Comparison of ENCODE assay signal across 8 cellular contexts in the genomic region with DNA sequence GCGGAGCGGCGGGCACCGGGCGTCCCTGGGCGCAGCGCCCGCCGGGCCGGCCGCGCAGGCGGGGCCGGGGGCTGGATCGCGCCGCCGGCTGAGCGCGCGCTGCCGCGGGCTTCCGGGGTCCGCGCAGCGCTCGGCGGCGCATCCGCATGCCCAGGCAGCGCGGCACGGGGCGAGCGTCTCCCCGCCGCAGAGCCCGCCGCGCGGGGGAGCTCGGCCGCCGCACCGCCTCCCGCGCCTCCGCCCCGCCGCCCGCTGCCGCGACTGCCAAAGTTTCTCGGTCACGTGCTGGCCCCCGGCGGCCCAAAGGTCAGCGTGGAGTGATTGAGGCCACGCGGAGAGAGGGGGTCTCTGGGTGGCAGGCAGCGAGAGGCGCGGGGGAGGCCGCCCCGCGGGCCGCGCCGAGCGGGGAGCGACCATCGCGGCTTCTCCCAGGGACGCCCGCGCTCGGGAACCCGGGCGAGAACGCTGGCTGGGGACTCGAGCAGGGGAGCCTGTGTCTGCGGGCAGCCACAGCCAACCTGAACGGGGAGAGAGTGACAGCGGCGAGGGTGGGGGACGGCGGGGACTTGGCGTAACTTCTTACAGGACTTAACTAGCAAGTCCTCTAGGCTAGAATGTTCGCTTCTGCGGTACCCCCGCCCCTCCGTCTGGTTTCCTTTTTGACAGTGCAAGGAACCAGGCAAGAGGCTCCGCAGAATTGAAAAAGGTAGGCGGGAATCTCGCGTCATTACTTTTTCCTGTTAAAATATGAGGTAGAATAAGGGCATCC. TPM values are rescaled to one million over a fixed set of nuclear protein-coding genes. Genes with fewer than 3 reads are reported as not detected.
DNase-seq lines count a peak whose midpoint lies in the region; ATAC-seq and TF ChIP-seq lines count a peak whose summit lies in the region.

A gene with protein sequence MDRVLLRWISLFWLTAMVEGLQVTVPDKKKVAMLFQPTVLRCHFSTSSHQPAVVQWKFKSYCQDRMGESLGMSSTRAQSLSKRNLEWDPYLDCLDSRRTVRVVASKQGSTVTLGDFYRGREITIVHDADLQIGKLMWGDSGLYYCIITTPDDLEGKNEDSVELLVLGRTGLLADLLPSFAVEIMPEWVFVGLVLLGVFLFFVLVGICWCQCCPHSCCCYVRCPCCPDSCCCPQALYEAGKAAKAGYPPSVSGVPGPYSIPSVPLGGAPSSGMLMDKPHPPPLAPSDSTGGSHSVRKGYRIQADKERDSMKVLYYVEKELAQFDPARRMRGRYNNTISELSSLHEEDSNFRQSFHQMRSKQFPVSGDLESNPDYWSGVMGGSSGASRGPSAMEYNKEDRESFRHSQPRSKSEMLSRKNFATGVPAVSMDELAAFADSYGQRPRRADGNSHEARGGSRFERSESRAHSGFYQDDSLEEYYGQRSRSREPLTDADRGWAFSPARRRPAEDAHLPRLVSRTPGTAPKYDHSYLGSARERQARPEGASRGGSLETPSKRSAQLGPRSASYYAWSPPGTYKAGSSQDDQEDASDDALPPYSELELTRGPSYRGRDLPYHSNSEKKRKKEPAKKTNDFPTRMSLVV (minus strand): TSS at position 180 of the 769 bp plus-strand sequence. CDS start 272 bp downstream, outside the sequence.

- peak within 1 kb of the TSS; percentile 55 for H3K4me3 ChIP-seq in BE2C (ENCODE audit: low read depth, low read length)
- peak within 1 kb of the TSS; percentile 76 for H3K4me3 ChIP-seq in SU-DHL-6 (ENCODE audit: insufficient read depth, low read length, poor library complexity, severe bottlenecking)
- peak within 1 kb of the TSS; percentile 59 for H3K4me3 ChIP-seq in retinal pigment epithelial cell (ENCODE audit: low read length)

- H2AFZ ChIP-seq in SU-DHL-6 (ENCODE audit: low read depth, low read length, severe bottlenecking) = peak within 1 kb of the TSS; percentile 93

- H4K20me1 ChIP-seq in SU-DHL-6 (ENCODE audit: low read depth, low read length) = no peaks in the 10 kb centered on the region

- no peaks in the 10 kb centered on the region for H3K9me2 ChIP-seq in SU-DHL-6 (replicated peaks; ENCODE audit: insufficient read depth, low read length)

- H3K4me2 ChIP-seq in SU-DHL-6 (ENCODE audit: low read depth, low read length, poor library complexity, severe bottlenecking) = peak within 1 kb of the TSS; percentile 82

- no peaks in the 10 kb centered on the region for H3K4me1 ChIP-seq in BE2C

- H3K79me2 ChIP-seq in SU-DHL-6 (ENCODE audit: insufficient read depth, low read length) = no peaks in the 10 kb centered on the region

- peaks cover 7% of the 10 kb centered on the region for H3F3A ChIP-seq in SU-DHL-6 (ENCODE audit: insufficient read depth)

- TF ChIP-seq CTCF in BE2C (IDR thresholded peaks at IDR 0.05; ENCODE audit: low read depth, low read length) = no peak
- no peak for TF ChIP-seq CTCF in SU-DHL-6 (IDR thresholded peaks at IDR 0.05; ENCODE audit: insufficient read depth, low read length, poor library complexity, severe bottlenecking)
- TF ChIP-seq CTCF in retinal pigment epithelial cell (conservative IDR thresholded peaks at IDR 0.05; ENCODE audit: low read depth, low read length) = no peak

- H3K27ac ChIP-seq in SU-DHL-6 (ENCODE audit: low read depth, low read length) = no peak within 1 kb of the TSS

- DNase-seq in BE2C = peak; percentile 37
- peak; percentile 32 for DNase-seq in GM19240 (ENCODE audit: insufficient read length, low spot score)
- DNase-seq in amniotic epithelial cell (ENCODE audit: low read depth) = peak; percentile 7
- peak; percentile 32 for DNase-seq in hepatic stellate cell (ENCODE audit: low spot score)
- DNase-seq in retinal pigment epithelial cell (ENCODE audit: low read depth) = no peak
- DNase-seq in middle frontal gyrus (ENCODE audit: extremely low spot score, low spot score) = no peak

- no peaks in the 10 kb centered on the region for H3K9me3 ChIP-seq in BE2C
- no peaks in the 10 kb centered on the region for H3K9me3 ChIP-seq in SU-DHL-6 (ENCODE audit: insufficient read depth, low read length)

- H3K27me3 ChIP-seq in BE2C (peaks cover 49% of the 10 kb centered on the region), SU-DHL-6 (ENCODE audit: low read length) (no peaks in the 10 kb centered on the region)

- peak; percentile 64 for ATAC-seq in HG03521 (IDR thresholded peaks at IDR 0.05; ENCODE audit: unreplicated experiment)

- H3K9ac ChIP-seq in SU-DHL-6 (ENCODE audit: low read length) = peak within 1 kb of the TSS; percentile 75

- H3K36me3 ChIP-seq in BE2C = no peaks in the 10 kb centered on the region
- H3K36me3 ChIP-seq in SU-DHL-6 (ENCODE audit: low read length) = no peaks in the 10 kb centered on the region

RNA-seq across cellular contexts. Expression of the gene that starts here (rescaled TPM):
- polyA plus RNA-seq in BE2C (2012; ENCODE audit: insufficient read depth, insufficient read length, low read depth) = not detected

Comparison
In these comparisons a context has a peak if more than half of its experiments do, and no peak if none do; other contexts are left out.
1. DNase-seq: peak in BE2C (single experiment), GM19240 (single experiment), amniotic epithelial cell (single experiment) and hepatic stellate cell (single experiment); none in retinal pigment epithelial cell (single experiment) and middle frontal gyrus (single experiment).
2. Peak in every context shown above with its lines, with median percentiles within 50 percentile points of each other: H3K4me3 ChIP-seq.